1 cellular context compared by ENCODE assay signal in the genomic region with DNA sequence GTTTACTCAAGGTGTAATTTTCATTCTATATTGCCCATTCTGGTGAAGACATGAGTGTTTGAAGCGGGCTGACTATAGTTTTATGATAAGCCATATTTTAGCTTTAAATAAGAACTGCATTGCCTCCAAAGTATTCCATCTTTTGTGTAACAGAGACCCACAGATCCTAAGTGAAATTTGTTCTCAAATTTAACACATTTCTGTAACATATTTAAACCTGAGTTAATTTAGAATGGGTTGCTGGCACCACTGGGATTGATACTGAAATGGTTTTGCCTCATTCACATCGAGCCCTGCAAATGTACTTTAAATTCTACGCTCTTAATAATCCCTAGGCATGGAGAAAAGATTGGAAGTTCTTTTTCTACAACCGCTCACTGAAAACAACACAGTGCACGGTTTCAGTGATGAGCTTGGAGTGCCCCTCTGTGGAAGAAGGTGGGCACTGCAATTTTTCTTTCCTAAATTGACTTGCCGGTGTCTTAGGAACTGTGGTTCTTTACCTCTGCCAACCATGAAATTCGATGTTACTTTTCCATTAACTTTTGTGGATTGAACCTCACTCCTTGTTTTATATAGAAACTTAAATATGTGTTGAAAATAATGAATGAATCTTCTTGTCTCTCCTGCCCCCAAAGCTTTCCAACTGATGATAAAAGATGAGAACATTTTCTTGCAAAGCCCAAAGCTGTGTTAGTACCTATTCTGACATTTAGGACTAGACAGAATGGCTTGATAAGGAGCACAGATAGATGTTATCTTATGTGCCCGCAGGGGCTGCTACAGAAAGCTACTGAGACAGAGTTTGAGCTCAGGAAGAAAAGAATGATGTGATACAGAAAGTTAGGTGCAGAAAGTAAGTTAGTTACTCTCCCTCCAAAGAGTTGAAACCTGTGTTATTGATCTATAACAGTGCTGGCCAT.
TF ChIP-seq lines count a peak whose summit lies in the region.

No MANE protein-coding gene starts in this region.

TF ChIP-seq in HEK293, 187 proteins besides CTCF, POLR2A, EP300 and RAD21 (continued from another document and continues in another):
- TF ChIP-seq, protein P1, sequence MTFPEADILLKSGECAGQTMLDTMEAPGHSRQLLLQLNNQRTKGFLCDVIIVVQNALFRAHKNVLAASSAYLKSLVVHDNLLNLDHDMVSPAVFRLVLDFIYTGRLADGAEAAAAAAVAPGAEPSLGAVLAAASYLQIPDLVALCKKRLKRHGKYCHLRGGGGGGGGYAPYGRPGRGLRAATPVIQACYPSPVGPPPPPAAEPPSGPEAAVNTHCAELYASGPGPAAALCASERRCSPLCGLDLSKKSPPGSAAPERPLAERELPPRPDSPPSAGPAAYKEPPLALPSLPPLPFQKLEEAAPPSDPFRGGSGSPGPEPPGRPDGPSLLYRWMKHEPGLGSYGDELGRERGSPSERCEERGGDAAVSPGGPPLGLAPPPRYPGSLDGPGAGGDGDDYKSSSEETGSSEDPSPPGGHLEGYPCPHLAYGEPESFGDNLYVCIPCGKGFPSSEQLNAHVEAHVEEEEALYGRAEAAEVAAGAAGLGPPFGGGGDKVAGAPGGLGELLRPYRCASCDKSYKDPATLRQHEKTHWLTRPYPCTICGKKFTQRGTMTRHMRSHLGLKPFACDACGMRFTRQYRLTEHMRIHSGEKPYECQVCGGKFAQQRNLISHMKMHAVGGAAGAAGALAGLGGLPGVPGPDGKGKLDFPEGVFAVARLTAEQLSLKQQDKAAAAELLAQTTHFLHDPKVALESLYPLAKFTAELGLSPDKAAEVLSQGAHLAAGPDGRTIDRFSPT (tag by site-specific recombination; IDR thresholded peaks at IDR 0.05), result no peak
- TF ChIP-seq ZNF670 (tag by site-specific recombination; IDR thresholded peaks at IDR 0.05; ENCODE audit: low read depth) (no peak), ZNF416 (tag by site-specific recombination; IDR thresholded peaks at IDR 0.05) (no peak), MYNN (tag by site-specific recombination; IDR thresholded peaks at IDR 0.05; ENCODE audit: borderline replicate concordance) (no peak), REPIN1 (tag by site-specific recombination; IDR thresholded peaks at IDR 0.05; ENCODE audit: low read depth) (no peak), ZNF266 (tag by site-specific recombination; IDR thresholded peaks at IDR 0.05; ENCODE audit: low read depth) (no peak), ZNF121 (tag by site-specific recombination; IDR thresholded peaks at IDR 0.05) (no peak), ZNF677 (tag by site-specific recombination; IDR thresholded peaks at IDR 0.05) (peak; percentile 51; the same call in 1 of the 2 replicates), IKZF3 (tag by site-specific recombination; IDR thresholded peaks at IDR 0.05) (peak; percentile 44; the same call in 1 of the 2 replicates), ZXDB (tag by site-specific recombination; IDR thresholded peaks at IDR 0.05) (no peak), ZFP3 (tag by site-specific recombination; IDR thresholded peaks at IDR 0.05; ENCODE audit: low read depth) (no peak), ZNF335 (tag by site-specific recombination; conservative IDR thresholded peaks at IDR 0.05) (no peak), ZBTB17 (tag by site-specific recombination; IDR thresholded peaks at IDR 0.05) (peak; percentile 73), ZNF658 (tag by site-specific recombination; IDR thresholded peaks at IDR 0.05) (no peak), ZNF585B (tag by site-specific recombination; IDR thresholded peaks at IDR 0.05) (no peak), ZNF777 (tag by site-specific recombination; IDR thresholded peaks at IDR 0.05; ENCODE audit: borderline replicate concordance) (no peak), ZNF274 (IDR thresholded peaks at IDR 0.05; ENCODE audit: low read length) (no peak), ZNF274 (tag by site-specific recombination; IDR thresholded peaks at IDR 0.05; ENCODE audit: borderline replicate concordance) (no peak), ZNF610 (tag by site-specific recombination; IDR thresholded peaks at IDR 0.05; ENCODE audit: borderline replicate concordance) (0 out of 2 replicates have a peak, but pooled peaks have one; percentile 31), ZNF664 (tag by site-specific recombination; IDR thresholded peaks at IDR 0.05) (no peak), ZNF354C (tag by site-specific recombination; IDR thresholded peaks at IDR 0.05; ENCODE audit: borderline replicate concordance, low read depth) (no peak), ZNF37A (tag by site-specific recombination; IDR thresholded peaks at IDR 0.05) (no peak), ZNF791 (tag by site-specific recombination; IDR thresholded peaks at IDR 0.05) (no peak), ZNF112 (tag by site-specific recombination; IDR thresholded peaks at IDR 0.05) (no peak), HOXD13 (CRISPR knock-in tag; IDR thresholded peaks at IDR 0.05; ENCODE audit: borderline replicate concordance) (no peak), ZNF701 (tag by site-specific recombination; IDR thresholded peaks at IDR 0.05) (no peak), GFI1B (tag by site-specific recombination; IDR thresholded peaks at IDR 0.05) (no peak), ZNF341 (tag by site-specific recombination; IDR thresholded peaks at IDR 0.05; ENCODE audit: low read depth) (no peak), ZNF530 (tag by site-specific recombination; IDR thresholded peaks at IDR 0.05; ENCODE audit: low read depth) (no peak), ZNF660 (tag by site-specific recombination; IDR thresholded peaks at IDR 0.05) (peak; percentile 82; the same call in 1 of the 2 replicates), ZNF510 (tag by site-specific recombination; IDR thresholded peaks at IDR 0.05; ENCODE audit: insufficient replicate concordance) (no peak), ZNF24 (tag by site-specific recombination; IDR thresholded peaks at IDR 0.05) (no peak), ZSCAN30 (tag by site-specific recombination; IDR thresholded peaks at IDR 0.05) (0 out of 2 replicates have a peak, but pooled peaks have one; percentile 17), ZNF23 (tag by site-specific recombination; IDR thresholded peaks at IDR 0.05; ENCODE audit: borderline replicate concordance) (no peak), SETDB1 (IDR thresholded peaks at IDR 0.05; ENCODE audit: insufficient read length, low read length) (no peak), ZNF473 (tag by site-specific recombination; IDR thresholded peaks at IDR 0.05) (no peak), KLF7 (tag by site-specific recombination; IDR thresholded peaks at IDR 0.05; ENCODE audit: borderline replicate concordance) (no peak), ZNF157 (tag by site-specific recombination; IDR thresholded peaks at IDR 0.05) (no peak), ZFP37 (tag by site-specific recombination; IDR thresholded peaks at IDR 0.05) (no peak), ZNF404 (tag by site-specific recombination; IDR thresholded peaks at IDR 0.05) (no peak), ZNF776 (tag by site-specific recombination; IDR thresholded peaks at IDR 0.05; ENCODE audit: borderline replicate concordance) (no peak), ZEB2 (tag by site-specific recombination; IDR thresholded peaks at IDR 0.05) (no peak)
- TF ChIP-seq, protein P2, sequence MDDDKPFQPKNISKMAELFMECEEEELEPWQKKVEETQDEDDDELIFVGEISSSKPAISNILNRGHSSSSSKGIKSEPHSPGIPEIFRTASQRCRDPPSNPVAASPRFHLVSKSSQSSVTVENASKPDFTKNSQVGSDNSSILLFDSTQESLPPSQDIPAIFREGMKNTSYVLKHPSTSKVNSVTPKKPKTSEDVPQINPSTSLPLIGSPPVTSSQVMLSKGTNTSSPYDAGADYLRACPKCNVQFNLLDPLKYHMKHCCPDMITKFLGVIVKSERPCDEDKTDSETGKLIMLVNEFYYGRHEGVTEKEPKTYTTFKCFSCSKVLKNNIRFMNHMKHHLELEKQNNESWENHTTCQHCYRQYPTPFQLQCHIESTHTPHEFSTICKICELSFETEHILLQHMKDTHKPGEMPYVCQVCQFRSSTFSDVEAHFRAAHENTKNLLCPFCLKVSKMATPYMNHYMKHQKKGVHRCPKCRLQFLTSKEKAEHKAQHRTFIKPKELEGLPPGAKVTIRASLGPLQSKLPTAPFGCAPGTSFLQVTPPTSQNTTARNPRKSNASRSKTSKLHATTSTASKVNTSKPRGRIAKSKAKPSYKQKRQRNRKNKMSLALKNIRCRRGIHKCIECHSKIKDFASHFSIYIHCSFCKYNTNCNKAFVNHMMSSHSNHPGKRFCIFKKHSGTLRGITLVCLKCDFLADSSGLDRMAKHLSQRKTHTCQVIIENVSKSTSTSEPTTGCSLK (tag by site-specific recombination; IDR thresholded peaks at IDR 0.05), result no peak
- TF ChIP-seq, protein P3, sequence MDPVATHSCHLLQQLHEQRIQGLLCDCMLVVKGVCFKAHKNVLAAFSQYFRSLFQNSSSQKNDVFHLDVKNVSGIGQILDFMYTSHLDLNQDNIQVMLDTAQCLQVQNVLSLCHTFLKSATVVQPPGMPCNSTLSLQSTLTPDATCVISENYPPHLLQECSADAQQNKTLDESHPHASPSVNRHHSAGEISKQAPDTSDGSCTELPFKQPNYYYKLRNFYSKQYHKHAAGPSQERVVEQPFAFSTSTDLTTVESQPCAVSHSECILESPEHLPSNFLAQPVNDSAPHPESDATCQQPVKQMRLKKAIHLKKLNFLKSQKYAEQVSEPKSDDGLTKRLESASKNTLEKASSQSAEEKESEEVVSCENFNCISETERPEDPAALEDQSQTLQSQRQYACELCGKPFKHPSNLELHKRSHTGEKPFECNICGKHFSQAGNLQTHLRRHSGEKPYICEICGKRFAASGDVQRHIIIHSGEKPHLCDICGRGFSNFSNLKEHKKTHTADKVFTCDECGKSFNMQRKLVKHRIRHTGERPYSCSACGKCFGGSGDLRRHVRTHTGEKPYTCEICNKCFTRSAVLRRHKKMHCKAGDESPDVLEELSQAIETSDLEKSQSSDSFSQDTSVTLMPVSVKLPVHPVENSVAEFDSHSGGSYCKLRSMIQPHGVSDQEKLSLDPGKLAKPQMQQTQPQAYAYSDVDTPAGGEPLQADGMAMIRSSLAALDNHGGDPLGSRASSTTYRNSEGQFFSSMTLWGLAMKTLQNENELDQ (tag by site-specific recombination; IDR thresholded peaks at IDR 0.05; ENCODE audit: low read depth), result no peak
- TF ChIP-seq, protein P4, sequence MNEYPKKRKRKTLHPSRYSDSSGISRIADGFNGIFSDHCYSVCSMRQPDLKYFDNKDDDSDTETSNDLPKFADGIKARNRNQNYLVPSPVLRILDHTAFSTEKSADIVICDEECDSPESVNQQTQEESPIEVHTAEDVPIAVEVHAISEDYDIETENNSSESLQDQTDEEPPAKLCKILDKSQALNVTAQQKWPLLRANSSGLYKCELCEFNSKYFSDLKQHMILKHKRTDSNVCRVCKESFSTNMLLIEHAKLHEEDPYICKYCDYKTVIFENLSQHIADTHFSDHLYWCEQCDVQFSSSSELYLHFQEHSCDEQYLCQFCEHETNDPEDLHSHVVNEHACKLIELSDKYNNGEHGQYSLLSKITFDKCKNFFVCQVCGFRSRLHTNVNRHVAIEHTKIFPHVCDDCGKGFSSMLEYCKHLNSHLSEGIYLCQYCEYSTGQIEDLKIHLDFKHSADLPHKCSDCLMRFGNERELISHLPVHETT (tag by site-specific recombination; IDR thresholded peaks at IDR 0.05), result no peak
- TF ChIP-seq, protein P5, sequence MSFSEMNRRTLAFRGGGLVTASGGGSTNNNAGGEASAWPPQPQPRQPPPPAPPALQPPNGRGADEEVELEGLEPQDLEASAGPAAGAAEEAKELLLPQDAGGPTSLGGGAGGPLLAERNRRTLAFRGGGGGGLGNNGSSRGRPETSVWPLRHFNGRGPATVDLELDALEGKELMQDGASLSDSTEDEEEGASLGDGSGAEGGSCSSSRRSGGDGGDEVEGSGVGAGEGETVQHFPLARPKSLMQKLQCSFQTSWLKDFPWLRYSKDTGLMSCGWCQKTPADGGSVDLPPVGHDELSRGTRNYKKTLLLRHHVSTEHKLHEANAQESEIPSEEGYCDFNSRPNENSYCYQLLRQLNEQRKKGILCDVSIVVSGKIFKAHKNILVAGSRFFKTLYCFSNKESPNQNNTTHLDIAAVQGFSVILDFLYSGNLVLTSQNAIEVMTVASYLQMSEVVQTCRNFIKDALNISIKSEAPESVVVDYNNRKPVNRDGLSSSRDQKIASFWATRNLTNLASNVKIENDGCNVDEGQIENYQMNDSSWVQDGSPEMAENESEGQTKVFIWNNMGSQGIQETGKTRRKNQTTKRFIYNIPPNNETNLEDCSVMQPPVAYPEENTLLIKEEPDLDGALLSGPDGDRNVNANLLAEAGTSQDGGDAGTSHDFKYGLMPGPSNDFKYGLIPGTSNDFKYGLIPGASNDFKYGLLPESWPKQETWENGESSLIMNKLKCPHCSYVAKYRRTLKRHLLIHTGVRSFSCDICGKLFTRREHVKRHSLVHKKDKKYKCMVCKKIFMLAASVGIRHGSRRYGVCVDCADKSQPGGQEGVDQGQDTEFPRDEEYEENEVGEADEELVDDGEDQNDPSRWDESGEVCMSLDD (tag by site-specific recombination; IDR thresholded peaks at IDR 0.05), result no peak
- TF ChIP-seq, protein P6, sequence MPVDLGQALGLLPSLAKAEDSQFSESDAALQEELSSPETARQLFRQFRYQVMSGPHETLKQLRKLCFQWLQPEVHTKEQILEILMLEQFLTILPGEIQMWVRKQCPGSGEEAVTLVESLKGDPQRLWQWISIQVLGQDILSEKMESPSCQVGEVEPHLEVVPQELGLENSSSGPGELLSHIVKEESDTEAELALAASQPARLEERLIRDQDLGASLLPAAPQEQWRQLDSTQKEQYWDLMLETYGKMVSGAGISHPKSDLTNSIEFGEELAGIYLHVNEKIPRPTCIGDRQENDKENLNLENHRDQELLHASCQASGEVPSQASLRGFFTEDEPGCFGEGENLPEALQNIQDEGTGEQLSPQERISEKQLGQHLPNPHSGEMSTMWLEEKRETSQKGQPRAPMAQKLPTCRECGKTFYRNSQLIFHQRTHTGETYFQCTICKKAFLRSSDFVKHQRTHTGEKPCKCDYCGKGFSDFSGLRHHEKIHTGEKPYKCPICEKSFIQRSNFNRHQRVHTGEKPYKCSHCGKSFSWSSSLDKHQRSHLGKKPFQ (tag by site-specific recombination; IDR thresholded peaks at IDR 0.05), result no peak
- TF ChIP-seq, protein P7, sequence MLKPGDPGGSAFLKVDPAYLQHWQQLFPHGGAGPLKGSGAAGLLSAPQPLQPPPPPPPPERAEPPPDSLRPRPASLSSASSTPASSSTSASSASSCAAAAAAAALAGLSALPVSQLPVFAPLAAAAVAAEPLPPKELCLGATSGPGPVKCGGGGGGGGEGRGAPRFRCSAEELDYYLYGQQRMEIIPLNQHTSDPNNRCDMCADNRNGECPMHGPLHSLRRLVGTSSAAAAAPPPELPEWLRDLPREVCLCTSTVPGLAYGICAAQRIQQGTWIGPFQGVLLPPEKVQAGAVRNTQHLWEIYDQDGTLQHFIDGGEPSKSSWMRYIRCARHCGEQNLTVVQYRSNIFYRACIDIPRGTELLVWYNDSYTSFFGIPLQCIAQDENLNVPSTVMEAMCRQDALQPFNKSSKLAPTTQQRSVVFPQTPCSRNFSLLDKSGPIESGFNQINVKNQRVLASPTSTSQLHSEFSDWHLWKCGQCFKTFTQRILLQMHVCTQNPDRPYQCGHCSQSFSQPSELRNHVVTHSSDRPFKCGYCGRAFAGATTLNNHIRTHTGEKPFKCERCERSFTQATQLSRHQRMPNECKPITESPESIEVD (tag by site-specific recombination; IDR thresholded peaks at IDR 0.05), result peak; percentile 62; the same call in 1 of the 2 replicates
